38 cellular contexts compared by ENCODE assay signal in genomic region chr5:28388428-28388827, GRCh38.
"Had no signal": no experiment of that assay in that cellular context is flagged by ENCODE, and none has a peak within 500 bp of the region (broad histone marks: within the 10 kb centered on the region; RNA-seq: fewer than 3 reads in every experiment).

No MANE protein-coding gene starts in this region.

- H3K27me3 ChIP-seq: adrenal gland, ascending aorta, body of pancreas, brain microvascular endothelial cell, breast epithelium, cardiac muscle cell had no signal

- FAIRE-seq: astrocyte, bronchial epithelial cell had no signal

- H3K9me3 ChIP-seq: ascending aorta, body of pancreas, breast epithelium had no signal

- H3K4me3 Mint-ChIP-seq: activated naive CD4-positive, alpha-beta T cell treated with anti-CD3 and anti-CD28 coated beads for 36 hours; activated naive CD4-positive, alpha-beta T cell treated with anti-CD3 and anti-CD28 coated beads, Interleukin-2, amount 10 ng/mL, durations not matched to agents 7 days and 5 days; activated naive CD4-positive, alpha-beta T cell treated with anti-CD3 and anti-CD28 coated beads, Interleukin-2, amount 50 U/mL, for 24 hours; activated naive CD8-positive, alpha-beta T cell; activated naive CD8-positive, alpha-beta T cell treated with anti-CD3 and anti-CD28 coated beads for 36 hours; activated naive CD8-positive, alpha-beta T cell treated with anti-CD3 and anti-CD28 coated beads, Interleukin-2, amount 10 ng/mL, durations not matched to agents 7 days and 5 days; activated naive CD8-positive, alpha-beta T cell treated with anti-CD3 and anti-CD28 coated beads, Interleukin-2, amount 50 U/mL, for 24 hours; activated T-cell treated with anti-CD3 and anti-CD28 coated beads, Interleukin-2, amount 50 U/mL, for 4 hours; activated T-cell treated with anti-CD3 and anti-CD28 coated beads, Interleukin-2, amount 50 U/mL, for 72 hours; activated T-helper 1 cell treated with anti-CD3 and anti-CD28 coated beads, Interleukin-12 subunit alpha, Interleukin-12 subunit beta, Interleukin-2, Interleukin-4 antibody, amounts not matched to agents 30 ng/mL and 10 ng/mL and 1 ng/mL, durations not matched to agents 14 hours and 24 hours and 36 hours; activated T-helper 17 cell treated with anti-CD3 and anti-CD28 coated beads, Interleukin-2, amount 50 U/mL, for 72 hours; brain; central memory CD8-positive, alpha-beta T cell had no signal

- H3K27ac Mint-ChIP-seq: activated naive CD4-positive, alpha-beta T cell treated with anti-CD3 and anti-CD28 coated beads for 36 hours; activated naive CD4-positive, alpha-beta T cell treated with anti-CD3 and anti-CD28 coated beads, Interleukin-2, amount 10 ng/mL, durations not matched to agents 7 days and 5 days; activated naive CD4-positive, alpha-beta T cell treated with anti-CD3 and anti-CD28 coated beads, Interleukin-2, amount 50 U/mL, for 24 hours; activated naive CD4-positive, alpha-beta T cell treated with anti-CD3 and anti-CD28 coated beads, Interleukin-2, amount 50 U/mL, for 72 hours; activated naive CD8-positive, alpha-beta T cell; activated naive CD8-positive, alpha-beta T cell treated with anti-CD3 and anti-CD28 coated beads for 36 hours; activated naive CD8-positive, alpha-beta T cell treated with anti-CD3 and anti-CD28 coated beads, Interleukin-2, amount 10 ng/mL, durations not matched to agents 7 days and 5 days; activated naive CD8-positive, alpha-beta T cell treated with anti-CD3 and anti-CD28 coated beads, Interleukin-2, amount 50 U/mL, for 24 hours; activated T-cell treated with anti-CD3 and anti-CD28 coated beads, Interleukin-2, amount 50 U/mL, for 72 hours; activated T-helper 1 cell treated with anti-CD3 and anti-CD28 coated beads, Interleukin-12 subunit alpha, Interleukin-12 subunit beta, Interleukin-2, Interleukin-4 antibody, amounts not matched to agents 30 ng/mL and 10 ng/mL and 1 ng/mL, durations not matched to agents 14 hours and 24 hours and 36 hours; activated T-helper 17 cell treated with anti-CD3 and anti-CD28 coated beads, Interleukin-2, amount 50 U/mL, for 72 hours; activated T-helper 2 cell treated with anti-CD3 and anti-CD28 coated beads, Interferon-gamma antibody, Interleukin-2, Interleukin-4, amounts not matched to agents 10 μg/mL and 5 μg/mL and 100 μg/mL, durations not matched to agents 14 hours and 24 hours and 36 hours; brain had no signal

- ATAC-seq: activated naive CD4-positive, alpha-beta T cell treated with anti-CD3 and anti-CD28 coated beads, Interleukin-2, amount 50 U/mL, for 72 hours; activated naive CD8-positive, alpha-beta T cell treated with anti-CD3 and anti-CD28 coated beads, Interleukin-2, amount 50 U/mL, for 24 hours; activated T-cell treated with anti-CD3 and anti-CD28 coated beads, Interleukin-2, amount 50 U/mL, for 4 hours; activated T-cell treated with anti-CD3 and anti-CD28 coated beads, Interleukin-2, amount 50 U/mL, for 72 hours; activated T-helper 17 cell treated with anti-CD3 and anti-CD28 coated beads, Interleukin-2, amount 50 U/mL, for 72 hours; body of pancreas had no signal

- H3K4me1 Mint-ChIP-seq: activated naive CD4-positive, alpha-beta T cell treated with anti-CD3 and anti-CD28 coated beads, Interleukin-2, amount 10 ng/mL, durations not matched to agents 7 days and 5 days; activated naive CD4-positive, alpha-beta T cell treated with anti-CD3 and anti-CD28 coated beads, Interleukin-2, amount 50 U/mL, for 24 hours; activated naive CD8-positive, alpha-beta T cell treated with anti-CD3 and anti-CD28 coated beads for 36 hours; activated naive CD8-positive, alpha-beta T cell treated with anti-CD3 and anti-CD28 coated beads, Interleukin-2, amount 10 ng/mL, durations not matched to agents 7 days and 5 days; activated naive CD8-positive, alpha-beta T cell treated with anti-CD3 and anti-CD28 coated beads, Interleukin-2, amount 50 U/mL, for 24 hours; activated T-helper 17 cell treated with anti-CD3 and anti-CD28 coated beads, Interleukin-2, amount 50 U/mL, for 72 hours; brain; central memory CD8-positive, alpha-beta T cell had no signal

- DNase-seq: activated effector memory CD4-positive, alpha-beta T cell treated with anti-CD3 and anti-CD28 coated beads, Interleukin-2, amount 50 U/mL, for 16 hours; activated effector memory CD4-positive, alpha-beta T cell treated with Interleukin-2 at 50 U/mL for 16 hours; activated gamma-delta T cell; activated gamma-delta T cell treated with Interleukin-2 at 50 U/mL for 16 hours; activated naive CD4-positive, alpha-beta T cell; activated naive CD4-positive, alpha-beta T cell treated with anti-CD3 and anti-CD28 coated beads for 36 hours; activated naive CD4-positive, alpha-beta T cell treated with anti-CD3 and anti-CD28 coated beads, Interleukin-2, amount 10 ng/mL, durations not matched to agents 7 days and 5 days; activated naive CD4-positive, alpha-beta T cell treated with anti-CD3 and anti-CD28 coated beads, Interleukin-2, amount 50 U/mL, for 16 hours; activated naive CD4-positive, alpha-beta T cell treated with Interleukin-2 at 50 U/mL for 16 hours; activated naive CD8-positive, alpha-beta T cell treated with anti-CD3 and anti-CD28 coated beads for 36 hours; activated naive CD8-positive, alpha-beta T cell treated with anti-CD3 and anti-CD28 coated beads, Interleukin-2, amount 10 ng/mL, durations not matched to agents 7 days and 5 days; activated naive CD8-positive, alpha-beta T cell treated with anti-CD3 and anti-CD28 coated beads, Interleukin-2, amount 50 U/mL, for 24 hours; activated T-cell treated with anti-CD3 and anti-CD28 coated beads, Interleukin-2, amount 50 U/mL, for 4 hours; activated T-cell treated with anti-CD3 and anti-CD28 coated beads, Interleukin-2, amount 50 U/mL, for 48 hours; activated T-cell treated with anti-CD3 and anti-CD28 coated beads, Interleukin-2, amount 50 U/mL, for 72 hours; adrenal gland; amniotic stem cell; amygdala; anterior cingulate cortex; aorta; body of pancreas; brain microvascular endothelial cell; caudate nucleus; central memory CD4-positive, alpha-beta T cell; cerebellar nuclear complex had no signal

- H3K4me1 ChIP-seq: adrenal gland, ascending aorta, body of pancreas, breast epithelium had no signal

- H3K36me3 ChIP-seq: adrenal gland, ascending aorta, brain microvascular endothelial cell, breast epithelium, cardiac muscle cell had no signal

- H3K27me3 Mint-ChIP-seq: activated naive CD4-positive, alpha-beta T cell treated with anti-CD3 and anti-CD28 coated beads, Interleukin-2, amount 10 ng/mL, durations not matched to agents 7 days and 5 days; activated naive CD4-positive, alpha-beta T cell treated with anti-CD3 and anti-CD28 coated beads, Interleukin-2, amount 50 U/mL, for 24 hours; activated naive CD8-positive, alpha-beta T cell; activated naive CD8-positive, alpha-beta T cell treated with anti-CD3 and anti-CD28 coated beads for 36 hours; activated naive CD8-positive, alpha-beta T cell treated with anti-CD3 and anti-CD28 coated beads, Interleukin-2, amount 10 ng/mL, durations not matched to agents 7 days and 5 days; activated naive CD8-positive, alpha-beta T cell treated with anti-CD3 and anti-CD28 coated beads, Interleukin-2, amount 50 U/mL, for 24 hours; activated T-helper 17 cell treated with anti-CD3 and anti-CD28 coated beads, Interleukin-2, amount 50 U/mL, for 72 hours; brain; central memory CD8-positive, alpha-beta T cell had no signal

- H3K27ac ChIP-seq: adrenal gland, ascending aorta, body of pancreas, brain microvascular endothelial cell, breast epithelium, cardiac muscle cell had no signal

- H3K9me3 Mint-ChIP-seq: activated naive CD4-positive, alpha-beta T cell treated with anti-CD3 and anti-CD28 coated beads, Interleukin-2, amount 50 U/mL, for 24 hours; activated naive CD8-positive, alpha-beta T cell treated with anti-CD3 and anti-CD28 coated beads, Interleukin-2, amount 10 ng/mL, durations not matched to agents 7 days and 5 days; brain had no signal

- H3K36me3 Mint-ChIP-seq: activated naive CD4-positive, alpha-beta T cell treated with anti-CD3 and anti-CD28 coated beads, Interleukin-2, amount 10 ng/mL, durations not matched to agents 7 days and 5 days; activated naive CD4-positive, alpha-beta T cell treated with anti-CD3 and anti-CD28 coated beads, Interleukin-2, amount 50 U/mL, for 24 hours; activated naive CD4-positive, alpha-beta T cell treated with anti-CD3 and anti-CD28 coated beads, Interleukin-2, amount 50 U/mL, for 72 hours; activated naive CD8-positive, alpha-beta T cell; activated naive CD8-positive, alpha-beta T cell treated with anti-CD3 and anti-CD28 coated beads for 36 hours; activated naive CD8-positive, alpha-beta T cell treated with anti-CD3 and anti-CD28 coated beads, Interleukin-2, amount 10 ng/mL, durations not matched to agents 7 days and 5 days; brain had no signal

- H3K4me3 ChIP-seq: adrenal gland, ascending aorta, body of pancreas, breast epithelium, cardiac muscle cell had no signal
